In the genomic region with DNA sequence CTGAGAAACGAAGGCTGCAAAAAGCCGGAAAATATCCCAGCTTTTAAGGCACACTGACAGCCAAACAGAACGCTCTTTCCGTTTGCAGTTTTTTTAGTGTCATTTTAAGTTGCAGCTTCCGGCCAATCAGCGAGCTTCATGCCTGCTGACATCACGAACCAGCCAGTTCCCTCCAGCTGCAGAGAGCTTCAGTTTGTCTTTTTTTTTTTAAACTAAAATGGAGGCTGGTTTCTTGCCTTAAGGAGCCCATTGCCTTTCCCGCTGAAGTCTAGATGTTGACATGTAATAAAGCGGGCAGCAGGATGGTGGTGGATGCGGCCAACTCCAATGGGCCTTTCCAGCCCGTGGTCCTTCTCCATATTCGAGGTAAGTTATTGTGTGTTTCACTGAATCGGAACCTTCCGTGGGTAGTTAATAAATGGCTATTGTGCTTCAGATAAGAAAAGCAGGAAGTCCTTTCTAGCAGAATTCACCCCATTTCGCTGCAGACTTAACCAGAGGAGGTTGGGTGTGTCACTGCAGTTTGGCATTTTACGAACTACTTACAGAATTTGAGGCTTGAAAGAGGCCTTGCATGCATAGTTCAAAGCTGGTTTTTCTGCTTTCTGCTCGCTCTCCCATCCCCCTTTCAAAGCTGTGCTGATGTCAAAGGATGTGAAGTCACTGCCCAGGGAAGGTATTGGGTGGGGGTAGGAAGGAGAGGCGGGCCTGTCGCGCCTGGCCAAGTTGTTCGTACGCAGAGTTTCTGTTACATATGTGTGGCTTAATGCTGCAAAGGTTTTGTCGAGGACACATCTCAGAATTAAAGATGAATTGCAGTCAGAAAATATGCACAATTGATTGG, we compare ENCODE assay signal across 8 cellular contexts. TPM values are rescaled to one million over a fixed set of nuclear protein-coding genes. Genes with fewer than 3 reads are reported as not detected.
DNase-seq lines count a peak whose midpoint lies in the region; ATAC-seq, FAIRE-seq and TF ChIP-seq lines count a peak whose summit lies in the region.

No MANE protein-coding gene starts in this region.

- H3K9ac ChIP-seq in keratinocyte (ENCODE audit: control insufficient read depth, extremely low read depth, insufficient read depth, low read length) = peak overlapping the region; percentile 93

- no peaks in the 10 kb centered on the region for H4K20me1 ChIP-seq in keratinocyte (ENCODE audit: control insufficient read depth, extremely low read depth, insufficient read depth, low read length)

- H3K4me2 ChIP-seq in keratinocyte (ENCODE audit: control insufficient read depth, extremely low read depth, insufficient read depth, low read depth, low read length) = peak overlapping the region; percentile 99

- H3K4me1 ChIP-seq in BE2C = peaks cover 12% of the 10 kb centered on the region
- H3K4me1 ChIP-seq in keratinocyte (ENCODE audit: control insufficient read depth, extremely low read depth, insufficient read depth, low read length) = peaks cover 36% of the 10 kb centered on the region

- TF ChIP-seq CTCF in BE2C (IDR thresholded peaks at IDR 0.05; ENCODE audit: low read depth, low read length) = no peak
- no peak for TF ChIP-seq CTCF in keratinocyte (optimal IDR thresholded peaks at IDR 0.05 in 1 of 3, IDR thresholded peaks at IDR 0.05 in 1 of 3, conservative IDR thresholded peaks at IDR 0.05 in 1 of 3; ENCODE audit: extremely low read depth in 1 of 3, insufficient read depth in 2 of 3, low read length in 3 of 3)

- H3K4me3 ChIP-seq in BE2C (ENCODE audit: low read depth, low read length) = peak overlapping the region; percentile 67
- peak overlapping the region; percentile 43 to 84 (median 77) for H3K4me3 ChIP-seq in keratinocyte (ENCODE audit: control insufficient read depth in 2 of 3, extremely low read depth in 1 of 3, insufficient read depth in 2 of 3, low read depth in 1 of 3, low read length in 3 of 3)

- peak; percentile 87 for ATAC-seq in HG03432 (IDR thresholded peaks at IDR 0.05; ENCODE audit: unreplicated experiment)

- peaks cover 30% of the 10 kb centered on the region for H3K36me3 ChIP-seq in BE2C
- peaks cover 3 to 8% of the 10 kb centered on the region in 2 experiments for H3K36me3 ChIP-seq in keratinocyte (ENCODE audit: control insufficient read depth in 2 of 2, extremely low read depth in 1 of 2, insufficient read depth in 2 of 2, low read length in 2 of 2)

- FAIRE-seq in keratinocyte (lab: Jason Lieb, UNC) = peak; percentile 84

- peaks cover 2% of the 10 kb centered on the region for H3K9me1 ChIP-seq in keratinocyte (ENCODE audit: control insufficient read depth, extremely low read depth, insufficient read depth, low read length)

- dilution Hi-C loops in keratinocyte (cut with MboI; ENCODE audit: extremely low pct_ligation_motif_present, low sequenced_read_pairs) = no loop called here

- peaks cover 45% of the 10 kb centered on the region for H3K79me2 ChIP-seq in keratinocyte (ENCODE audit: control insufficient read depth, insufficient read depth, low read length)

- DNase-seq in BE2C = peak; percentile 88
- peak; percentile 63 for DNase-seq in GM19238 (ENCODE audit: insufficient read length, low spot score)
- peak; percentile 98 for DNase-seq in NCI-H446 treated with DMSO at 0.1 percent for 48 hours (lab: John Stamatoyannopoulos, UW)
- peak; percentile 68 for DNase-seq in activated CD4-positive, CD25-positive, alpha-beta regulatory T cell treated with anti-CD3 and anti-CD28 coated beads, Interleukin-2, amount 50 U/mL, for 72 hours
- peak; percentile 82 for DNase-seq in cerebellum (ENCODE audit: low spot score)
- peak; percentile 75 for DNase-seq in keratinocyte (ENCODE audit: low read depth, low spot score)
- peak; percentile 69 to 71 (median 71) for DNase-seq in stimulated activated CD4-positive, alpha-beta T cell treated with anti-CD3 and anti-CD28 coated beads, Interleukin-12 subunit alpha, Interleukin-12 subunit beta, amount 100 ng/mL, for 48 hours (ENCODE audit: low read depth in 2 of 3, low spot score in 1 of 3)

- H2AFZ ChIP-seq in keratinocyte (ENCODE audit: control insufficient read depth, low read length) = peak overlapping the region; percentile 94

- H3K9me3 ChIP-seq in BE2C = no peaks in the 10 kb centered on the region
- no peaks in the 10 kb centered on the region for H3K9me3 ChIP-seq in keratinocyte (ENCODE audit: control insufficient read depth, low read depth, low read length)

- H3K27me3 ChIP-seq in BE2C (no peaks in the 10 kb centered on the region), keratinocyte (ENCODE audit: control insufficient read depth, extremely low read depth, insufficient read depth, low read length) (no peaks in the 10 kb centered on the region)

- H3K27ac ChIP-seq in keratinocyte (ENCODE audit: control insufficient read depth, insufficient read depth, low read length) = peak overlapping the region; percentile 99

RNA-seq across cellular contexts. Expression of a gene that starts 48.4 kb away (rescaled TPM):
- 55.0 TPM for polyA plus RNA-seq in BE2C (2012; ENCODE audit: insufficient read depth, insufficient read length, low read depth)
- total RNA-seq in cerebellum = 125 TPM
- polyA plus RNA-seq in keratinocyte = 63.0 to 105 TPM (median 67.0 TPM) in 3 replicates
- polyA plus RNA-seq in keratinocyte (2011; ENCODE audit: low read depth) = 28.9 TPM
- 65.8 and 119 TPM in 2 replicates for polyA plus RNA-seq in keratinocyte (2011; cell fraction: cytosol; rRNA removed)
- 43.6 and 53.4 TPM in 2 replicates for polyA plus RNA-seq in keratinocyte (2011; cell fraction: nucleus; rRNA removed)
- 50.5 and 65.1 TPM in 2 replicates for polyA plus RNA-seq in keratinocyte (2012; ENCODE audit: low replicate concordance)
- polyA minus RNA-seq in keratinocyte = 25.3 to 133 TPM (median 86.3 TPM) in 3 replicates
- polyA minus RNA-seq in keratinocyte (2011; cell fraction: cytosol; rRNA and poly(A)+ RNA removed) = 84.0 TPM
- 30.6 and 57.9 TPM in 2 replicates for polyA minus RNA-seq in keratinocyte (2011; cell fraction: nucleus; rRNA and poly(A)+ RNA removed)

Comparison
In these comparisons a context has a peak if more than half of its experiments do, and no peak if none do; other contexts are left out.
1. Peak in every context shown above with its lines: DNase-seq, ATAC-seq, H3K4me3 ChIP-seq and H3K27ac ChIP-seq.